ENCODE assay signal across 8 cellular contexts in the genomic region with DNA sequence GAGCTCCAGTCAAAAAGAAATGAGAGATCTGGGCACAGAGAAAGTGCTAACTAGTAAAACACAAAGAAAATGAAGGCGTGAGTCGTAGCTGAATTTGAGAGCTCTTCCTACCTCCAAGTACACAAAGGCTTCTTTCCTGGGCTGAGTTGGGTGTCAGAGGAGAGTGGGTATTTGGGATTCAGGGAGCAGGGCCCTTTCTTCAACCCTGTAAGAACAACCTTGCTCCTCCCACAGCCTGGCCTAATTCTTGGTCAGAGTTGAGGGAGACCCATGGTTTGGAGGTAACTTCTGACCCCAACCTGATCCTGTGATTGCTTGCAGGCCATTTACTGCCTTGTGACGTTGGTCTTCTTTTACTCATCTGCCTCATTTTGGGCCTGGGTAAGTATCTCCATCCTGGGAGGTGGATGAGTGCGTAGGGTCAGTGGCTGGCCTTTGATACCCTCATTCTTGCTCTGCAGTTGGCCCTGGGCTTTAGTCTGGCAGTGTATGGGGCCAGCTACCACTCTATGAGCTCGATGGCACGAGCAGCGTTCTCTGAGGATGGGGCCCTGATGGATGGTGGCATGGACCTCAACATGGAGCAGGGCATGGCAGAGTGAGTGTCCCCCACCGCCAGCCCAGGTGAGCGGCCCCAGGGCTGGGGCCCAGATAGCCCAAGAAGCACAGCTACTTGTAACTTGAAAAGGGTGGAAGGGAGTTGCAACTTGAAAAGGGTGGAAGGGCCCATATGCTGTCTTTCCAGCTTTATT. TPM values are rescaled to one million over a fixed set of nuclear protein-coding genes. Genes with fewer than 3 reads are reported as not detected.
A peak's percentile ranks its signal among the peaks of the same experiment; 100 is the strongest.
DNase-seq lines count a peak whose midpoint lies in the region; ATAC-seq, FAIRE-seq and TF ChIP-seq lines count a peak whose summit lies in the region.

No MANE protein-coding gene starts in this region.

- H3K27me3 ChIP-seq in HepG2 (ENCODE audit: control insufficient read depth in 1 of 2, insufficient read depth in 2 of 2, low read length in 2 of 2) (peaks cover 0 to 4% of the 10 kb centered on the region in 2 experiments; a peak in 1 of 5 replicates), thoracic aorta (replicated peaks; ENCODE audit: insufficient read depth) (no peaks in the 10 kb centered on the region), prostate gland (replicated peaks; ENCODE audit: insufficient read depth) (no peaks in the 10 kb centered on the region)

- H3K9ac ChIP-seq in HepG2 (ENCODE audit: insufficient read depth, low read depth, low read length) = peak overlapping the region; percentile 98

- TF ChIP-seq EP300 in HepG2 (IDR thresholded peaks at IDR 0.05; ENCODE audit: low read depth in 2 of 2, low read length in 2 of 2) (no peak), HepG2 (CRISPR knock-in tag; IDR thresholded peaks at IDR 0.05; ENCODE audit: borderline replicate concordance) (no peak)

- FAIRE-seq in HepG2 (lab: Jason Lieb, UNC) = no peak

- no peak for TF ChIP-seq POLR2A in HepG2 (IDR thresholded peaks at IDR 0.05; ENCODE audit: insufficient read depth in 1 of 2, low read depth in 2 of 2, low read length in 2 of 2)
- no peak for TF ChIP-seq POLR2A in prostate gland (IDR thresholded peaks at IDR 0.05)

- CTCF ChIA-PET in HepG2 (lab: Yijun Ruan, JAX; ENCODE audit: low intra/inter-chr PET ratio, low total read pairs) = no interaction called here

- POLR2A ChIA-PET in HepG2 (lab: Yijun Ruan, JAX) = interaction anchor here (1.7 kb wide), 1 partner anchor 35 kb away, joined by 8 read pairs; no protein-coding TSS in a partner anchor

- no TSS peak for BruUV-seq in HepG2 (replicated peaks; lab: Mats Ljungman, UMichigan)

- TF ChIP-seq RAD21 in HepG2 (CRISPR knock-in tag; IDR thresholded peaks at IDR 0.05) = no peak

- H3K27me3 Mint-ChIP-seq in activated T-cell treated with anti-CD3 and anti-CD28 coated beads, Interleukin-2, amount 50 U/mL, for 4 hours (ENCODE audit: low read depth) = no peaks in the 10 kb centered on the region
- no peaks in the 10 kb centered on the region for H3K27me3 Mint-ChIP-seq in activated naive CD8-positive, alpha-beta T cell treated with anti-CD3 and anti-CD28 coated beads for 36 hours

- H3K4me3 ChIP-seq in HepG2 (replicated peaks in 1 of 3; ENCODE audit: insufficient read depth in 1 of 3, low read depth in 2 of 3, low read length in 3 of 3) (peak overlapping the region; percentile 97 to 100 (median 98)), thoracic aorta (peak overlapping the region; percentile 84), prostate gland (peak overlapping the region in 1 of 2 donors; percentile 91)

- in situ Hi-C loops in HepG2 (cut with HindIII; ENCODE audit: extremely low pct_ligation_motif_present, low pct_unique_long_range_greater_than_20kb) = no loop called here

- no peak for DNase-seq in activated T-cell treated with anti-CD3 and anti-CD28 coated beads, Interleukin-2, amount 50 U/mL, for 4 hours
- DNase-seq in activated T-cell treated with anti-CD3 and anti-CD28 coated beads, Interleukin-2, amount 50 U/mL, for 1 hour = no peak
- no peak for DNase-seq in activated naive CD8-positive, alpha-beta T cell treated with anti-CD3 and anti-CD28 coated beads for 36 hours
- DNase-seq in HepG2 (ENCODE audit: low spot score) (no peak), thoracic aorta (ENCODE audit: low spot score) (no peak), NCI-H226 (no peak), prostate gland (ENCODE audit: low spot score) (no peak), HK-2 (ENCODE audit: unreplicated experiment) (no peak)

- peak overlapping the region; percentile 99 for H3K4me2 ChIP-seq in HepG2 (ENCODE audit: low read depth, low read length)

- peaks cover 17% of the 10 kb centered on the region for H3K36me3 Mint-ChIP-seq in activated T-cell treated with anti-CD3 and anti-CD28 coated beads, Interleukin-2, amount 50 U/mL, for 4 hours (ENCODE audit: insufficient read depth)
- peaks cover 19% of the 10 kb centered on the region for H3K36me3 Mint-ChIP-seq in activated naive CD8-positive, alpha-beta T cell treated with anti-CD3 and anti-CD28 coated beads for 36 hours

- H3K27ac Mint-ChIP-seq in activated naive CD8-positive, alpha-beta T cell treated with anti-CD3 and anti-CD28 coated beads for 36 hours = peak overlapping the region; percentile 92

- peaks cover 44% of the 10 kb centered on the region for H3K4me1 Mint-ChIP-seq in activated T-cell treated with anti-CD3 and anti-CD28 coated beads, Interleukin-2, amount 50 U/mL, for 4 hours (ENCODE audit: low read depth)
- peaks cover 27% of the 10 kb centered on the region for H3K4me1 Mint-ChIP-seq in activated naive CD8-positive, alpha-beta T cell treated with anti-CD3 and anti-CD28 coated beads for 36 hours

- H4K20me1 ChIP-seq in HepG2 (ENCODE audit: insufficient read depth, low read length) = no peaks in the 10 kb centered on the region; the same call in 1 of the 2 replicates

- peaks cover 17% of the 10 kb centered on the region for H3K79me2 ChIP-seq in HepG2 (ENCODE audit: insufficient read depth, low read length)

- WGBS in HepG2 (ENCODE audit: low lambda C conversion rate) = 91% methylated on average over 9 of the region's 9 CpGs
- WGBS in prostate gland = 85% methylated on average over 9 of the region's 9 CpGs

- ATAC-seq in activated T-cell treated with anti-CD3 and anti-CD28 coated beads, Interleukin-2, amount 50 U/mL, for 4 hours = no peak
- ATAC-seq in HepG2 (no peak), thoracic aorta (ENCODE audit: insufficient number of reproducible peaks, low FRiP score, low read depth) (no peak)

- H3K9me3 ChIP-seq in HepG2 (ENCODE audit: low read length) (no peaks in the 10 kb centered on the region), thoracic aorta (no peaks in the 10 kb centered on the region), prostate gland (no peaks in the 10 kb centered on the region)

- TF ChIP-seq CTCF in HepG2 (CRISPR knock-in tag; IDR thresholded peaks at IDR 0.05) (no peak), thoracic aorta (IDR thresholded peaks at IDR 0.05) (no peak), prostate gland (IDR thresholded peaks at IDR 0.05) (no peak)

- H3K27ac ChIP-seq in HepG2 (ENCODE audit: extremely low read length, insufficient read depth, low read length) = peak overlapping the region; percentile 55
- no peak overlapping the region for H3K27ac ChIP-seq in thoracic aorta
- no peak overlapping the region for H3K27ac ChIP-seq in prostate gland

- H3K9me3 Mint-ChIP-seq in activated T-cell treated with anti-CD3 and anti-CD28 coated beads, Interleukin-2, amount 50 U/mL, for 4 hours = no peaks in the 10 kb centered on the region
- H3K9me3 Mint-ChIP-seq in activated naive CD8-positive, alpha-beta T cell treated with anti-CD3 and anti-CD28 coated beads for 36 hours = no peaks in the 10 kb centered on the region

- H2AFZ ChIP-seq in HepG2 (ENCODE audit: low read length) = no peak overlapping the region

- H3K4me1 ChIP-seq in HepG2 (ENCODE audit: insufficient read depth, low read length) (peaks cover 34% of the 10 kb centered on the region), thoracic aorta (ENCODE audit: control insufficient read depth in 1 of 2, low read depth in 2 of 2) (peaks cover 9 to 16% of the 10 kb centered on the region in 2 donors), prostate gland (replicated peaks) (no peaks in the 10 kb centered on the region)

- intact Hi-C loops in HepG2 (cut with micrococcal nuclease; ENCODE audit: unreplicated experiment) (loop anchor here (5.0 kb wide), 1 partner anchor 41 kb away; no protein-coding TSS in a partner anchor), prostate gland (cut with DNase I) (no loop called here)

- H3K4me3 Mint-ChIP-seq in activated T-cell treated with anti-CD3 and anti-CD28 coated beads, Interleukin-2, amount 50 U/mL, for 4 hours = peak overlapping the region; percentile 96
- H3K4me3 Mint-ChIP-seq in activated naive CD8-positive, alpha-beta T cell treated with anti-CD3 and anti-CD28 coated beads for 36 hours = peak overlapping the region; percentile 94

- peaks cover 28 to 40% of the 10 kb centered on the region in 2 experiments for H3K36me3 ChIP-seq in HepG2 (replicated peaks in 1 of 2; ENCODE audit: control insufficient read depth in 1 of 2, insufficient read depth in 2 of 2, low read length in 2 of 2)
- H3K36me3 ChIP-seq in thoracic aorta = peaks cover 33% of the 10 kb centered on the region
- H3K36me3 ChIP-seq in prostate gland = peaks cover 3 to 23% of the 10 kb centered on the region in 2 donors

RNA-seq across cellular contexts. Expression of gene TMEM208, which starts 1.3 kb away (rescaled TPM):
- total RNA-seq in activated T-cell treated with anti-CD3 and anti-CD28 coated beads, Interleukin-2, amount 50 U/mL, for 4 hours = 100 to 1,000 TPM; 109 to 130 (median 124) TPM
- total RNA-seq in activated naive CD8-positive, alpha-beta T cell treated with anti-CD3 and anti-CD28 coated beads for 36 hours = 10 to 100 TPM; 46.5 to 48.6 TPM
- 50.6 and 72.9 TPM in 2 replicates for total RNA-seq in HepG2 (2016; rRNA removed; fragmentation: Illumina TruSeq; extraction: Trizol)
- 46.7 and 49.0 TPM in 2 replicates for total RNA-seq in HepG2 (2016; cell fraction: cytosol; rRNA removed; fragmentation: Illumina TruSeq; extraction: Trizol; ENCODE audit: low read depth)
- total RNA-seq in HepG2 (2016; cell fraction: insoluble cytoplasmic fraction; rRNA removed; fragmentation: Illumina TruSeq; extraction: Trizol) = 52.7 and 71.2 TPM in 2 replicates
- total RNA-seq in HepG2 (2016; cell fraction: membrane; rRNA removed; fragmentation: Illumina TruSeq; extraction: Trizol) = 48.8 and 62.4 TPM in 2 replicates
- 57.5 and 64.0 TPM in 2 replicates for total RNA-seq in HepG2 (2016; cell fraction: nucleus; rRNA removed; fragmentation: Illumina TruSeq; extraction: Trizol)
- 58.8 and 66.9 TPM in 2 replicates for polyA plus RNA-seq in HepG2 (2011; rRNA removed)
- polyA plus RNA-seq in HepG2 (2011; cell fraction: cytosol; rRNA removed) = 86.4 and 95.7 TPM in 2 replicates
- 60.0 and 64.8 TPM in 2 replicates for polyA plus RNA-seq in HepG2 (2011; cell fraction: nucleus; rRNA removed)
- 38.6 and 40.1 TPM in 2 replicates for polyA plus RNA-seq in HepG2 (2012)
- 47.9 and 51.3 TPM in 2 replicates for polyA plus RNA-seq in HepG2 (2016; cell fraction: cytosol; fragmentation: Illumina TruSeq; extraction: Trizol; ENCODE audit: low read depth)
- 53.9 and 64.3 TPM in 2 replicates for polyA plus RNA-seq in HepG2 (2016; cell fraction: insoluble cytoplasmic fraction; fragmentation: Illumina TruSeq; extraction: Trizol; ENCODE audit: low read depth)
- polyA plus RNA-seq in HepG2 (2016; cell fraction: membrane; fragmentation: Illumina TruSeq; extraction: Trizol; ENCODE audit: low read depth) = 49.5 and 59.3 TPM in 2 replicates
- polyA plus RNA-seq in HepG2 (2016; cell fraction: nucleus; fragmentation: Illumina TruSeq; extraction: Trizol; ENCODE audit: insufficient read depth, low read depth) = 92.5 and 95.8 TPM in 2 replicates
- polyA minus RNA-seq in HepG2 (2011; rRNA and poly(A)+ RNA removed; ENCODE audit: low replicate concordance) = 76.4 and 93.1 TPM in 2 replicates
- 16.8 and 20.6 TPM in 2 replicates for polyA minus RNA-seq in HepG2 (2011; cell fraction: cytosol; rRNA and poly(A)+ RNA removed)
- polyA minus RNA-seq in HepG2 (2011; cell fraction: nucleus; rRNA and poly(A)+ RNA removed) = 58.8 and 60.5 TPM in 2 replicates
- total RNA-seq in thoracic aorta = 10 to 100 TPM; 21.2 to 32.2 TPM
- 10 to 100 TPM; 39.1 to 57.1 TPM for total RNA-seq in prostate gland

RNA-seq across cellular contexts. Expression of gene FHOD1, which starts 19.1 kb away (rescaled TPM):
- total RNA-seq in activated T-cell treated with anti-CD3 and anti-CD28 coated beads, Interleukin-2, amount 50 U/mL, for 4 hours = 10 to 100 TPM; 64.0 to 86.6 (median 70.3) TPM
- 10 to 100 TPM; 76.4 to 79.9 TPM for total RNA-seq in activated naive CD8-positive, alpha-beta T cell treated with anti-CD3 and anti-CD28 coated beads for 36 hours
- total RNA-seq in HepG2 (2016; rRNA removed; fragmentation: Illumina TruSeq; extraction: Trizol) (10.9 and 20.8 TPM in 2 replicates), thoracic aorta (10 to 100 TPM; 28.5 to 31.7 TPM), prostate gland (10 to 100 TPM; 11.2 to 46.1 TPM)
- 5.1 and 5.8 TPM in 2 replicates for total RNA-seq in HepG2 (2016; cell fraction: cytosol; rRNA removed; fragmentation: Illumina TruSeq; extraction: Trizol; ENCODE audit: low read depth)
- total RNA-seq in HepG2 (2016; cell fraction: insoluble cytoplasmic fraction; rRNA removed; fragmentation: Illumina TruSeq; extraction: Trizol) = 8.4 and 24.4 TPM in 2 replicates
- total RNA-seq in HepG2 (2016; cell fraction: membrane; rRNA removed; fragmentation: Illumina TruSeq; extraction: Trizol) = 8.8 and 9.7 TPM in 2 replicates
- 34.0 and 35.5 TPM in 2 replicates for total RNA-seq in HepG2 (2016; cell fraction: nucleus; rRNA removed; fragmentation: Illumina TruSeq; extraction: Trizol)
- polyA plus RNA-seq in HepG2 (2011; rRNA removed) = 15.0 and 20.0 TPM in 2 replicates
- polyA plus RNA-seq in HepG2 (2011; cell fraction: cytosol; rRNA removed) = 3.6 and 6.2 TPM in 2 replicates
- polyA plus RNA-seq in HepG2 (2011; cell fraction: nucleus; rRNA removed) = 111 and 166 TPM in 2 replicates
- 18.8 and 19.0 TPM in 2 replicates for polyA plus RNA-seq in HepG2 (2012)
- 3.2 and 3.7 TPM in 2 replicates for polyA plus RNA-seq in HepG2 (2016; cell fraction: cytosol; fragmentation: Illumina TruSeq; extraction: Trizol; ENCODE audit: low read depth)
- polyA plus RNA-seq in HepG2 (2016; cell fraction: insoluble cytoplasmic fraction; fragmentation: Illumina TruSeq; extraction: Trizol; ENCODE audit: low read depth) = 8.1 and 13.0 TPM in 2 replicates
- 6.7 and 6.9 TPM in 2 replicates for polyA plus RNA-seq in HepG2 (2016; cell fraction: membrane; fragmentation: Illumina TruSeq; extraction: Trizol; ENCODE audit: low read depth)
- polyA plus RNA-seq in HepG2 (2016; cell fraction: nucleus; fragmentation: Illumina TruSeq; extraction: Trizol; ENCODE audit: insufficient read depth, low read depth) = 97.6 and 114 TPM in 2 replicates
- polyA minus RNA-seq in HepG2 (2011; rRNA and poly(A)+ RNA removed; ENCODE audit: low replicate concordance) = 13.4 and 16.3 TPM in 2 replicates
- 7.6 and 12.0 TPM in 2 replicates for polyA minus RNA-seq in HepG2 (2011; cell fraction: cytosol; rRNA and poly(A)+ RNA removed)
- 15.7 and 16.7 TPM in 2 replicates for polyA minus RNA-seq in HepG2 (2011; cell fraction: nucleus; rRNA and poly(A)+ RNA removed)

RNA-seq across cellular contexts. Expression of gene SLC9A5, which starts 20.6 kb away (rescaled TPM):
- 1 to 10 TPM; 3.2 to 4.0 (median 3.6) TPM for total RNA-seq in activated T-cell treated with anti-CD3 and anti-CD28 coated beads, Interleukin-2, amount 50 U/mL, for 4 hours
- total RNA-seq in activated naive CD8-positive, alpha-beta T cell treated with anti-CD3 and anti-CD28 coated beads for 36 hours = 1 to 10 TPM; 5.8 to 6.1 TPM
- total RNA-seq in HepG2 (2016; rRNA removed; fragmentation: Illumina TruSeq; extraction: Trizol) (0.15 and 0.58 TPM in 2 replicates), thoracic aorta (1 to 10 TPM; 1.4 to 1.8 TPM), prostate gland (1 to 10 TPM in 1 of 2 donors, under 1 TPM in 1; 0.27 to 2.6 TPM)
- 0.26 and 0.71 TPM in 2 replicates for total RNA-seq in HepG2 (2016; cell fraction: cytosol; rRNA removed; fragmentation: Illumina TruSeq; extraction: Trizol; ENCODE audit: low read depth)
- total RNA-seq in HepG2 (2016; cell fraction: insoluble cytoplasmic fraction; rRNA removed; fragmentation: Illumina TruSeq; extraction: Trizol) = 0.13 and 0.69 TPM in 2 replicates
- total RNA-seq in HepG2 (2016; cell fraction: membrane; rRNA removed; fragmentation: Illumina TruSeq; extraction: Trizol) = 0.21 and 0.46 TPM in 2 replicates
- 0.81 and 1.1 TPM in 2 replicates for total RNA-seq in HepG2 (2016; cell fraction: nucleus; rRNA removed; fragmentation: Illumina TruSeq; extraction: Trizol)
- 1.4 and 1.5 TPM in 2 replicates for polyA plus RNA-seq in HepG2 (2011; rRNA removed)
- polyA plus RNA-seq in HepG2 (2011; cell fraction: cytosol; rRNA removed) = 0.54 and 0.66 TPM in 2 replicates
- polyA plus RNA-seq in HepG2 (2011; cell fraction: nucleus; rRNA removed) = 11.5 and 16.1 TPM in 2 replicates
- polyA plus RNA-seq in HepG2 (2012) = 0.86 and 0.88 TPM in 2 replicates
- polyA plus RNA-seq in HepG2 (2016; cell fraction: cytosol; fragmentation: Illumina TruSeq; extraction: Trizol; ENCODE audit: low read depth) = 0.06 and 0.33 TPM in 2 replicates
- 0.11 and 0.30 TPM in 2 replicates for polyA plus RNA-seq in HepG2 (2016; cell fraction: insoluble cytoplasmic fraction; fragmentation: Illumina TruSeq; extraction: Trizol; ENCODE audit: low read depth)
- 0.14 and 0.19 TPM in 2 replicates for polyA plus RNA-seq in HepG2 (2016; cell fraction: membrane; fragmentation: Illumina TruSeq; extraction: Trizol; ENCODE audit: low read depth)
- 1.8 and 2.8 TPM in 2 replicates for polyA plus RNA-seq in HepG2 (2016; cell fraction: nucleus; fragmentation: Illumina TruSeq; extraction: Trizol; ENCODE audit: insufficient read depth, low read depth)
- polyA minus RNA-seq in HepG2 (2011; rRNA and poly(A)+ RNA removed; ENCODE audit: low replicate concordance) = 0.80 and 1.8 TPM in 2 replicates
- polyA minus RNA-seq in HepG2 (2011; cell fraction: cytosol; rRNA and poly(A)+ RNA removed) = 0.20 TPM in 1 of 2 replicates, not detected in the other
- polyA minus RNA-seq in HepG2 (2011; cell fraction: nucleus; rRNA and poly(A)+ RNA removed) = 1.7 and 2.5 TPM in 2 replicates

RNA-seq across cellular contexts. Expression of gene ELMO3, which starts 29.3 kb away (rescaled TPM):
- 1 to 10 TPM; 5.1 to 5.9 (median 5.3) TPM for total RNA-seq in activated T-cell treated with anti-CD3 and anti-CD28 coated beads, Interleukin-2, amount 50 U/mL, for 4 hours
- 1 to 10 TPM; 4.3 to 4.5 TPM for total RNA-seq in activated naive CD8-positive, alpha-beta T cell treated with anti-CD3 and anti-CD28 coated beads for 36 hours
- total RNA-seq in HepG2 (2016; rRNA removed; fragmentation: Illumina TruSeq; extraction: Trizol) (0.58 and 2.6 TPM in 2 replicates), thoracic aorta (1 to 10 TPM; 1.4 TPM), prostate gland (10 to 100 TPM; 24.8 to 36.7 TPM)
- total RNA-seq in HepG2 (2016; cell fraction: cytosol; rRNA removed; fragmentation: Illumina TruSeq; extraction: Trizol; ENCODE audit: low read depth) = 0.61 and 0.97 TPM in 2 replicates
- total RNA-seq in HepG2 (2016; cell fraction: insoluble cytoplasmic fraction; rRNA removed; fragmentation: Illumina TruSeq; extraction: Trizol) = 0.46 and 2.4 TPM in 2 replicates
- 1.1 and 1.3 TPM in 2 replicates for total RNA-seq in HepG2 (2016; cell fraction: membrane; rRNA removed; fragmentation: Illumina TruSeq; extraction: Trizol)
- 5.3 and 6.4 TPM in 2 replicates for total RNA-seq in HepG2 (2016; cell fraction: nucleus; rRNA removed; fragmentation: Illumina TruSeq; extraction: Trizol)
- polyA plus RNA-seq in HepG2 (2011; rRNA removed) = 4.0 and 5.7 TPM in 2 replicates
- polyA plus RNA-seq in HepG2 (2011; cell fraction: cytosol; rRNA removed) = 1.1 and 2.2 TPM in 2 replicates
- 45.0 and 50.5 TPM in 2 replicates for polyA plus RNA-seq in HepG2 (2011; cell fraction: nucleus; rRNA removed)
- 2.3 and 4.2 TPM in 2 replicates for polyA plus RNA-seq in HepG2 (2012)
- 1.5 TPM in 2 replicates for polyA plus RNA-seq in HepG2 (2016; cell fraction: cytosol; fragmentation: Illumina TruSeq; extraction: Trizol; ENCODE audit: low read depth)
- polyA plus RNA-seq in HepG2 (2016; cell fraction: insoluble cytoplasmic fraction; fragmentation: Illumina TruSeq; extraction: Trizol; ENCODE audit: low read depth) = 0.64 and 0.70 TPM in 2 replicates
- 1.5 and 1.8 TPM in 2 replicates for polyA plus RNA-seq in HepG2 (2016; cell fraction: membrane; fragmentation: Illumina TruSeq; extraction: Trizol; ENCODE audit: low read depth)
- polyA plus RNA-seq in HepG2 (2016; cell fraction: nucleus; fragmentation: Illumina TruSeq; extraction: Trizol; ENCODE audit: insufficient read depth, low read depth) = 15.0 and 18.4 TPM in 2 replicates
- polyA minus RNA-seq in HepG2 (2011; rRNA and poly(A)+ RNA removed; ENCODE audit: low replicate concordance) = 2.2 and 4.9 TPM in 2 replicates
- 0.62 TPM in 1 of 2 replicates, not detected in the other for polyA minus RNA-seq in HepG2 (2011; cell fraction: cytosol; rRNA and poly(A)+ RNA removed)
- polyA minus RNA-seq in HepG2 (2011; cell fraction: nucleus; rRNA and poly(A)+ RNA removed) = 3.5 and 6.0 TPM in 2 replicates

RNA-seq across cellular contexts. Expression of gene E2F4, which starts 36.3 kb away (rescaled TPM):
- 100 to 1,000 TPM; 195 to 201 (median 198) TPM for total RNA-seq in activated T-cell treated with anti-CD3 and anti-CD28 coated beads, Interleukin-2, amount 50 U/mL, for 4 hours
- total RNA-seq in activated naive CD8-positive, alpha-beta T cell treated with anti-CD3 and anti-CD28 coated beads for 36 hours = 100 to 1,000 TPM; 130 to 136 TPM
- total RNA-seq in HepG2 (2016; rRNA removed; fragmentation: Illumina TruSeq; extraction: Trizol) (73.7 and 84.8 TPM in 2 replicates), thoracic aorta (100 to 1,000 TPM in 1 of 2 donors, 10 to 100 TPM in 1; 96.4 to 120 TPM), prostate gland (100 to 1,000 TPM in 1 of 2 donors, 10 to 100 TPM in 1; 91.6 to 105 TPM)
- 111 and 122 TPM in 2 replicates for total RNA-seq in HepG2 (2016; cell fraction: cytosol; rRNA removed; fragmentation: Illumina TruSeq; extraction: Trizol; ENCODE audit: low read depth)
- total RNA-seq in HepG2 (2016; cell fraction: insoluble cytoplasmic fraction; rRNA removed; fragmentation: Illumina TruSeq; extraction: Trizol) = 66.9 and 81.3 TPM in 2 replicates
- 156 and 162 TPM in 2 replicates for total RNA-seq in HepG2 (2016; cell fraction: membrane; rRNA removed; fragmentation: Illumina TruSeq; extraction: Trizol)
- 71.5 and 85.9 TPM in 2 replicates for total RNA-seq in HepG2 (2016; cell fraction: nucleus; rRNA removed; fragmentation: Illumina TruSeq; extraction: Trizol)
- 91.2 and 106 TPM in 2 replicates for polyA plus RNA-seq in HepG2 (2011; rRNA removed)
- 63.8 and 83.4 TPM in 2 replicates for polyA plus RNA-seq in HepG2 (2011; cell fraction: cytosol; rRNA removed)
- polyA plus RNA-seq in HepG2 (2011; cell fraction: nucleus; rRNA removed) = 329 and 348 TPM in 2 replicates
- 45.8 and 56.9 TPM in 2 replicates for polyA plus RNA-seq in HepG2 (2012)
- polyA plus RNA-seq in HepG2 (2016; cell fraction: cytosol; fragmentation: Illumina TruSeq; extraction: Trizol; ENCODE audit: low read depth) = 109 and 110 TPM in 2 replicates
- polyA plus RNA-seq in HepG2 (2016; cell fraction: insoluble cytoplasmic fraction; fragmentation: Illumina TruSeq; extraction: Trizol; ENCODE audit: low read depth) = 72.0 and 83.6 TPM in 2 replicates
- 149 and 153 TPM in 2 replicates for polyA plus RNA-seq in HepG2 (2016; cell fraction: membrane; fragmentation: Illumina TruSeq; extraction: Trizol; ENCODE audit: low read depth)
- 186 TPM in 2 replicates for polyA plus RNA-seq in HepG2 (2016; cell fraction: nucleus; fragmentation: Illumina TruSeq; extraction: Trizol; ENCODE audit: insufficient read depth, low read depth)
- 122 and 150 TPM in 2 replicates for polyA minus RNA-seq in HepG2 (2011; rRNA and poly(A)+ RNA removed; ENCODE audit: low replicate concordance)
- 32.3 and 33.8 TPM in 2 replicates for polyA minus RNA-seq in HepG2 (2011; cell fraction: cytosol; rRNA and poly(A)+ RNA removed)
- polyA minus RNA-seq in HepG2 (2011; cell fraction: nucleus; rRNA and poly(A)+ RNA removed) = 77.0 and 99.3 TPM in 2 replicates
